Comparison of ENCODE assay signal across 8 cellular contexts in the genomic region with DNA sequence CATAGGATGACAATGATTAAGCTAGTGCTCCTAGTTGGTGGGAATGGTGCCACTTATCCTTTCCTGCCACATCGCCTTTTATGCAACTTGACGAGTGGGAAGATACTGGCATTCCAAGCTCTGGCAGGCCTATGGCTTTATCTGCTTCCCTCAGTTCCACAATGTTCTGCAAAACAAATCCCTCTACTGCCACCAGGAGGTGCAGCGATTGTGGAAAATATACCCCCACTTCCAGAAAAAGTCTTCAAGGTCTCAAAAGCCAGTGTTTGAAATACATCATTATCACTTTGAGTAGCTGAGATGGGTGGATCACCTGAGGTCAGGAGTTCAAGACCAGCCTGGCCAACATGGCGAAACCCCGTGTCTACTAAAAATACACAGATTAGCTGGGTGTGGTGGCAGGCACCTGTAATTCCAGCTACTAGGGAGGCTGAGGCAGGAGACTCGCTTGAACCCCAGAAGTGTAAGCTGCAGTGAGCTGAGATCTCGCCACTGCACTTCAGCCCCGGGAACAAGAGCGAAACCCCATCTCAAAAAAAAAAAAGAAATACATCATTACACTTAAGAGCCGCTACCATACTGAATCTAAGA. TPM values are rescaled to one million over a fixed set of nuclear protein-coding genes. Genes with fewer than 3 reads are reported as not detected.
DNase-seq lines count a peak whose midpoint lies in the region; ATAC-seq, FAIRE-seq and TF ChIP-seq lines count a peak whose summit lies in the region.

No MANE protein-coding gene starts in this region.

- H3K9me3 ChIP-seq in GM12878 (replicated peaks; ENCODE audit: control insufficient read depth, insufficient read depth, low read length) (no peaks in the 10 kb centered on the region), stomach (no peaks in the 10 kb centered on the region)

- peak overlapping the region; percentile 20; the same call in 1 of the 2 replicates for H3K4me2 ChIP-seq in GM12878 (ENCODE audit: control insufficient read depth, insufficient read depth)

- H3K36me3 ChIP-seq in BJ (ENCODE audit: control insufficient read depth, insufficient read depth, low read length) (no peaks in the 10 kb centered on the region), GM12878 (ENCODE audit: control insufficient read depth in 2 of 2, insufficient read depth in 2 of 2, low read length in 1 of 2) (no peaks in the 10 kb centered on the region; a peak in 2 of 4 replicates), stomach (no peaks in the 10 kb centered on the region)

- DNase-seq in BJ (ENCODE audit: low read depth) (no peak), GM12865 (ENCODE audit: low read depth) (peak; percentile 47), NOMO-1 treated with dmso at 0.1 percent for 144 hours (lab: John Stamatoyannopoulos, UW; ENCODE audit: unreplicated experiment) (peak; percentile 5), GM12878 (ENCODE audit: low read depth, low spot score) (no peak), iPS-NIHi7 (ENCODE audit: extremely low spot score) (peak; percentile 69), stomach (peak; percentile 60)
- DNase-seq in effector CD4-positive, alpha-beta T cell, result no peak

- no peak overlapping the region for H3K9ac ChIP-seq in GM12878 (ENCODE audit: control insufficient read depth, insufficient read depth, low read length)

- H3K27ac ChIP-seq in GM12878 (ENCODE audit: control insufficient read depth, insufficient read depth), result no peak overlapping the region
- peak overlapping the region in 1 of 5 donors; percentile 15 for H3K27ac ChIP-seq in stomach

- intact Hi-C loops in GM12878 (cut with micrococcal nuclease; ENCODE audit: unreplicated experiment) (loop anchor here (1.0 to 2.0 kb wide), 4 partner anchors 39 to 140 kb away; no protein-coding TSS in a partner anchor), stomach (cut with DNase I; ENCODE audit: low total_unique reads) (no loop called here)

- H3K79me2 ChIP-seq in GM12878 (ENCODE audit: control insufficient read depth, insufficient read depth, low read length), result peaks cover 21% of the 10 kb centered on the region

- no peak overlapping the region for H2AFZ ChIP-seq in GM12878 (ENCODE audit: control insufficient read depth, low read depth, low read length)

- peaks cover 11% of the 10 kb centered on the region for H3K4me1 ChIP-seq in GM12878 (ENCODE audit: control insufficient read depth, insufficient read depth, low read length)
- H3K4me1 ChIP-seq in stomach, result peaks cover 7 to 73% (median 50%) of the 10 kb centered on the region in 4 donors

- H4K20me1 ChIP-seq in GM12878 (ENCODE audit: control insufficient read depth, insufficient read depth), result peaks cover 3% of the 10 kb centered on the region

- H3K4me3 ChIP-seq in BJ (ENCODE audit: low read depth, low read length), result no peak overlapping the region
- no peak overlapping the region for H3K4me3 ChIP-seq in GM12865 (ENCODE audit: low read depth, low read length)
- no peak overlapping the region for H3K4me3 ChIP-seq in GM12878
- H3K4me3 ChIP-seq in stomach, result peak overlapping the region in 1 of 4 donors; percentile 25

- TF ChIP-seq EP300 in GM12878 (IDR thresholded peaks at IDR 0.05; ENCODE audit: borderline replicate concordance in 1 of 2, control insufficient read depth in 1 of 2, low read depth in 2 of 2, low read length in 2 of 2) (no peak), stomach (IDR thresholded peaks at IDR 0.05) (no peak)

- H3K27me3 ChIP-seq in BJ (ENCODE audit: control insufficient read depth, insufficient read depth, low read length) (no peaks in the 10 kb centered on the region), GM12878 (replicated peaks in 1 of 2; ENCODE audit: control insufficient read depth in 2 of 2, insufficient read depth in 2 of 2, low read length in 1 of 2) (no peaks in the 10 kb centered on the region), stomach (no peaks in the 10 kb centered on the region)

- RAD21 ChIA-PET in GM12878 (lab: Charles Lee; ENCODE audit: unreplicated experiment), result interaction anchor here (0.6 to 7.5 kb wide), 10 partner anchors 9 to 94 kb away, joined by 3 to 66 read pairs (median 5); no protein-coding TSS in a partner anchor

- peak; percentile 60 for TF ChIP-seq RAD21 in GM12878 (IDR thresholded peaks at IDR 0.05; ENCODE audit: insufficient read depth, low read depth, low read length)

- no TSS peak for BruUV-seq in GM12878 (replicated peaks; lab: Mats Ljungman, UMichigan)

- POLR2A ChIA-PET in BJ (lab: Charles Lee), result no interaction called here
- POLR2A ChIA-PET in GM12878 (lab: Charles Lee), result interaction anchor here (1.4 kb wide), 1 partner anchor 26 kb away, joined by 3 read pairs; no protein-coding TSS in a partner anchor

- 89% methylated on average over 10 of the region's 10 CpGs for WGBS in GM12878 (ENCODE audit: insufficient coverage, insufficient replicate concordance, low lambda C conversion rate, missing lambda C conversion rate)
- 55 to 62% (median 57%) methylated on average over 10 of the region's 10 CpGs for WGBS in stomach, 5 donors

- no peak for FAIRE-seq in GM12878 (lab: Jason Lieb, UNC)

- CTCF ChIA-PET in BJ (lab: Yijun Ruan, JAX), result interaction anchor here (0.6 to 2.6 kb wide), 19 partner anchors 9 to 1251 kb away, joined by 3 to 12 read pairs (median 3); no protein-coding TSS in a partner anchor
- CTCF ChIA-PET in GM12878 (lab: Yijun Ruan, JAX), result interaction anchor here (0.6 to 7.3 kb wide), 25 partner anchors 9 to 279 kb away, joined by 3 to 166 read pairs (median 5); no protein-coding TSS in a partner anchor

- ATAC-seq in GM12878, result peak; percentile 6; the same call in 1 of the 3 replicates
- ATAC-seq in GM21526 (IDR thresholded peaks at IDR 0.05; ENCODE audit: low FRiP score, unreplicated experiment), result no peak

- SMC1A ChIA-PET in GM12878 (lab: Charles Lee; ENCODE audit: uncharacterized antibody, unreplicated experiment), result interaction anchor here (0.7 to 8.0 kb wide), 20 partner anchors 9 to 99 kb away, joined by 3 to 150 read pairs (median 4); no protein-coding TSS in a partner anchor

- in situ Hi-C loops in GM12878 (cut with MboI), result loop anchor here (5.0 kb wide), 1 partner anchor 62 kb away; no protein-coding TSS in a partner anchor

- peak; percentile 71 for TF ChIP-seq CTCF in BJ (IDR thresholded peaks at IDR 0.05; ENCODE audit: insufficient read depth, low read depth, low read length)
- peak; percentile 49 for TF ChIP-seq CTCF in GM12865 (IDR thresholded peaks at IDR 0.05; ENCODE audit: insufficient read depth, low read depth, low read length, missing control alignments)
- TF ChIP-seq CTCF in GM12878 (IDR thresholded peaks at IDR 0.05 in 2 of 3, conservative IDR thresholded peaks at IDR 0.05 in 1 of 3; ENCODE audit: control insufficient read depth in 2 of 3, extremely low read depth in 1 of 3, insufficient read depth in 1 of 3, low read depth in 3 of 3, low read length in 3 of 3), result peak; percentile 44 to 67 (median 61); a peak in 5 of 6 replicates
- TF ChIP-seq CTCF in stomach (IDR thresholded peaks at IDR 0.05), result peak in 5 of 7 experiments; percentile 38 to 71 (median 67)

- TF ChIP-seq POLR2A in GM12878 (IDR thresholded peaks at IDR 0.05; ENCODE audit: low read depth, low read length) (no peak), stomach (IDR thresholded peaks at IDR 0.05) (no peak)

TF ChIP-seq in GM12878, 131 proteins besides CTCF, POLR2A, EP300 and RAD21 (continues in another document):
- TF ChIP-seq MEF2B (IDR thresholded peaks at IDR 0.05; ENCODE audit: partially characterized antibody, poor library complexity, severe bottlenecking) (no peak), IKZF2 (IDR thresholded peaks at IDR 0.05) (peak; percentile 38 to 52; a peak in 3 of 4 replicates), HDAC2 (IDR thresholded peaks at IDR 0.05) (no peak), SIX5 (IDR thresholded peaks at IDR 0.05; ENCODE audit: low read depth, low read length, severe bottlenecking) (no peak)
- TF ChIP-seq, protein P1, sequence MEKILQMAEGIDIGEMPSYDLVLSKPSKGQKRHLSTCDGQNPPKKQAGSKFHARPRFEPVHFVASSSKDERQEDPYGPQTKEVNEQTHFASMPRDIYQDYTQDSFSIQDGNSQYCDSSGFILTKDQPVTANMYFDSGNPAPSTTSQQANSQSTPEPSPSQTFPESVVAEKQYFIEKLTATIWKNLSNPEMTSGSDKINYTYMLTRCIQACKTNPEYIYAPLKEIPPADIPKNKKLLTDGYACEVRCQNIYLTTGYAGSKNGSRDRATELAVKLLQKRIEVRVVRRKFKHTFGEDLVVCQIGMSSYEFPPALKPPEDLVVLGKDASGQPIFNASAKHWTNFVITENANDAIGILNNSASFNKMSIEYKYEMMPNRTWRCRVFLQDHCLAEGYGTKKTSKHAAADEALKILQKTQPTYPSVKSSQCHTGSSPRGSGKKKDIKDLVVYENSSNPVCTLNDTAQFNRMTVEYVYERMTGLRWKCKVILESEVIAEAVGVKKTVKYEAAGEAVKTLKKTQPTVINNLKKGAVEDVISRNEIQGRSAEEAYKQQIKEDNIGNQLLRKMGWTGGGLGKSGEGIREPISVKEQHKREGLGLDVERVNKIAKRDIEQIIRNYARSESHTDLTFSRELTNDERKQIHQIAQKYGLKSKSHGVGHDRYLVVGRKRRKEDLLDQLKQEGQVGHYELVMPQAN (conservative IDR thresholded peaks at IDR 0.05), result no peak
- TF ChIP-seq, protein P2, sequence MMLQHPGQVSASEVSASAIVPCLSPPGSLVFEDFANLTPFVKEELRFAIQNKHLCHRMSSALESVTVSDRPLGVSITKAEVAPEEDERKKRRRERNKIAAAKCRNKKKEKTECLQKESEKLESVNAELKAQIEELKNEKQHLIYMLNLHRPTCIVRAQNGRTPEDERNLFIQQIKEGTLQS (IDR thresholded peaks at IDR 0.05; ENCODE audit: borderline replicate concordance, extremely low read depth, low read depth, low read length), result no peak

RNA-seq across cellular contexts. Expression of a gene that starts 3.4 kb away (rescaled TPM):
- 93.2 and 164 TPM in 2 replicates for polyA plus RNA-seq in BJ (2011; rRNA removed)
- 115 and 174 TPM in 2 replicates for polyA minus RNA-seq in BJ (2011; rRNA and poly(A)+ RNA removed)
- total RNA-seq in GM12878 (2013; cell fraction: nucleolus; rRNA removed), result 117 and 124 TPM in 2 replicates
- total RNA-seq in GM12878 (2014; rRNA removed), result 94.9 and 113 TPM in 2 replicates
- 78.0 and 79.3 TPM in 2 replicates for total RNA-seq in GM12878 (2014; rRNA removed; fragmentation: Illumina TruSeq; extraction: Trizol)
- total RNA-seq in GM12878 (2021), result 78.6 and 96.7 TPM in 2 replicates
- 31.2 TPM for polyA plus RNA-seq in GM12878 (2011; ENCODE audit: low read depth)
- 118 and 126 TPM in 2 replicates for polyA plus RNA-seq in GM12878 (2011; rRNA removed)
- polyA plus RNA-seq in GM12878 (2011; cell fraction: cytosol; rRNA removed), result 187 and 205 TPM in 2 replicates
- polyA plus RNA-seq in GM12878 (2011; cell fraction: nucleus; rRNA removed), result 156 and 163 TPM in 2 replicates
- 23.7 and 24.9 TPM in 2 replicates for polyA plus RNA-seq in GM12878 (2012)
- polyA plus RNA-seq in GM12878 (2014; fragmentation: Illumina TruSeq; extraction: Trizol), result 136 and 150 TPM in 2 replicates
- 10 to 100 TPM; 30.0 to 40.2 TPM for polyA plus RNA-seq in GM12878 (2014; fragmentation: Nextera tagmentation; extraction: Ambion mirVana)
- polyA plus RNA-seq in GM12878 (2014; rRNA removed), result 100 and 102 TPM in 2 replicates
- polyA plus RNA-seq in GM12878 (2016; fragmentation: Nextera tagmentation; extraction: Ambion mirVana), result 100 to 1,000 TPM; 111 to 118 TPM
- 233 and 304 TPM in 2 replicates for polyA minus RNA-seq in GM12878 (2011; rRNA and poly(A)+ RNA removed)
- 50.5 and 63.3 TPM in 2 replicates for polyA minus RNA-seq in GM12878 (2011; cell fraction: cytosol; rRNA and poly(A)+ RNA removed)
- 38.8 and 58.5 TPM in 2 replicates for polyA minus RNA-seq in GM12878 (2011; cell fraction: nucleus; rRNA and poly(A)+ RNA removed)
- 100 to 1,000 TPM in 3 of 5 donors, 10 to 100 TPM in 2; 74.5 to 196 (median 100) TPM for total RNA-seq in stomach
- polyA plus RNA-seq in stomach, result 10 to 100 TPM; 24.7 to 53.0 (median 42.3) TPM

Comparison
In these comparisons a context has a peak if more than half of its experiments do, and no peak if none do; other contexts are left out.
1. DNase-seq: peak in GM12865 (single experiment), NOMO-1 treated with dmso at 0.1 percent for 144 hours (single experiment), iPS-NIHi7 (single experiment) and stomach (single experiment); none in BJ (single experiment), GM12878 (single experiment) and effector CD4-positive, alpha-beta T cell (single experiment).
2. Peak in every context shown above with its lines, with median percentiles within 50 percentile points of each other: CTCF ChIP-seq.